ENCODE assay signal across 14 cellular contexts in the genomic region with DNA sequence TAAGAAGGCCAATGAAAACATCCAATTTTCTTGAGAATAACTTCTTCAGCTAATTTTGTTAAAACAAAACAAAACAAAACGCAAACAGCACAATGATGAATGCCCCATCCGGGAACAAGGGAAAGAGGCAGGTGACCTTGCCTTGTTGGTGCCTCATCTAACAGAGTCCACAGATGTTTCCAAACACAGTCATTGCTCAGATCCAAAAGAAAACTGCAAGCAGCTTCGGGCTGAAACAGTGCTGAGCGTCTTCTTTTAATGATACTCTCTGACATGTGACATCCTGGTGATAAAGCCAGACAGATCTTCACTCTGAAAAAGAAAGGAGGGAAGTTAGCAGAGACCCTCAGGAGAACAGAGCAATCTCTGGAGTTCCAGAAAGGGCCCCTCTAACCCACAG.
"Had no signal": no experiment of that assay in that cellular context is flagged by ENCODE, and none has a peak within 500 bp of the region (broad histone marks: within the 10 kb centered on the region; RNA-seq: fewer than 3 reads in every experiment).

No MANE protein-coding gene starts in this region.

- DNase-seq: effector memory CD8-positive, alpha-beta T cell; erythroblast; heart right ventricle; hypothalamus; lower lobe of right lung; natural killer cell; nucleus accumbens; pancreas; stimulated activated CD4-positive, alpha-beta T cell treated with anti-CD3 and anti-CD28 coated beads, Interleukin-12 subunit alpha, Interleukin-12 subunit beta, amount 100 ng/mL, for 4 hours; stimulated activated naive CD4-positive, alpha-beta T cell; stomach; trophoblast cell had no signal

- H3K4me1 ChIP-seq: pancreas had no signal

- FAIRE-seq: endothelial cell of umbilical vein, frontal cortex, pancreas had no signal

- ATAC-seq: effector memory CD8-positive, alpha-beta T cell; natural killer cell; pancreas had no signal

- H3K9me3 ChIP-seq: heart right ventricle, lower lobe of right lung, pancreas, stomach had no signal

- H3K27ac ChIP-seq: lower lobe of right lung, pancreas, stomach had no signal

- H3K27me3 ChIP-seq: heart right ventricle, pancreas, stomach had no signal

- H3K4me3 ChIP-seq: heart right ventricle, lower lobe of right lung, pancreas, stomach had no signal
